ENCODE assay signal across 33 cellular contexts in the genomic region with DNA sequence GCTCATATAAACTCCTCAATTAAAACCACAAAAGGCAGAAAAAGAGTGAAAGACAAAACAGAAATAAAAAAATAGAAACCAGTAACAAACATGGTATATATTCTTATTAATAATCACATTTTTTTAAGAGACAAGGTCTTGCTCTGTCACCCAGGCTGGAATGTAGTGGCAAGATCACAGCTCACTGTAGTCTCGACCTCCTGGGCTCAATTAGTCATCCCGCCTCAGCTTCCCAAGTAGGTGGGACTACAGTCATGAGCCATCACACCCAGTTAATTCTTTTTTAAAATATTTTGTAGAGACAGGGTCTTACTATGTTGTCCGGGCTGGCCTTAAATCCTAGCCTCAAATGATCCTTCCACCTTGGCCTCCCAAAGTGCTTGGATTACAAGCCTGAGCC. TPM values are rescaled to one million over a fixed set of nuclear protein-coding genes. Genes with fewer than 3 reads are reported as not detected.
"Had no signal": no experiment of that assay in that cellular context is flagged by ENCODE, and none has a peak within 500 bp of the region (broad histone marks: within the 10 kb centered on the region; RNA-seq: fewer than 3 reads in every experiment).

No MANE protein-coding gene starts in this region.

- H3K4me3 Mint-ChIP-seq: activated CD4-positive, alpha-beta T cell treated with anti-CD3 and anti-CD28 coated beads, Interleukin-2, amount 10 ng/mL, durations not matched to agents 7 days and 5 days; activated CD8-positive, alpha-beta memory T cell treated with anti-CD3 and anti-CD28 coated beads, Interleukin-2, amount 10 ng/mL, durations not matched to agents 7 days and 5 days; activated CD8-positive, alpha-beta T cell treated with anti-CD3 and anti-CD28 coated beads for 36 hours; memory B cell; nephron; type B pancreatic cell had no signal

- H3K36me3 ChIP-seq: brain microvascular endothelial cell, neutrophil, ovary, right lobe of liver, vagina had no signal

- H3K4me2 ChIP-seq: smooth muscle cell had no signal

- H3K4me3 ChIP-seq: ovary, right lobe of liver, smooth muscle cell, testis, vagina had no signal

- H3K27ac Mint-ChIP-seq: activated CD4-positive, alpha-beta T cell treated with anti-CD3 and anti-CD28 coated beads, Interleukin-2, amount 10 ng/mL, durations not matched to agents 7 days and 5 days; activated CD8-positive, alpha-beta memory T cell treated with anti-CD3 and anti-CD28 coated beads, Interleukin-2, amount 10 ng/mL, durations not matched to agents 7 days and 5 days; activated CD8-positive, alpha-beta T cell treated with anti-CD3 and anti-CD28 coated beads for 36 hours; memory B cell; nephron; type B pancreatic cell had no signal

- DNase-seq: activated CD4-positive, alpha-beta T cell treated with anti-CD3 and anti-CD28 coated beads, Interleukin-2, amount 10 ng/mL, durations not matched to agents 7 days and 5 days; activated CD4-positive, CD25-positive, alpha-beta regulatory T cell treated with anti-CD3 and anti-CD28 coated beads, Interleukin-2, amount 50 U/mL, for 72 hours; activated CD8-positive, alpha-beta memory T cell treated with anti-CD3 and anti-CD28 coated beads, Interleukin-2, amount 10 ng/mL, durations not matched to agents 7 days and 5 days; activated CD8-positive, alpha-beta T cell treated with anti-CD3 and anti-CD28 coated beads for 36 hours; activated effector memory CD4-positive, alpha-beta T cell treated with anti-CD3 and anti-CD28 coated beads, Interleukin-2, amount 50 U/mL, for 16 hours; activated naive CD4-positive, alpha-beta T cell treated with anti-CD3 and anti-CD28 coated beads, Interleukin-2, amount 50 U/mL, for 16 hours; activated T-cell treated with anti-CD3 and anti-CD28 coated beads for 4 hours; aorta; brain microvascular endothelial cell; caudate nucleus; dermis blood vessel endothelial cell; effector CD8-positive, alpha-beta T cell; erythroblast; foreskin melanocyte; hypothalamus; left cardiac atrium; ovary; right lobe of liver; stimulated activated CD4-positive, alpha-beta T cell treated with anti-CD3 and anti-CD28 coated beads, Interleukin-15, amount 100 ng/mL, for 24 hours; stimulated activated CD8-positive, alpha-beta memory T cell treated with anti-CD3 and anti-CD28 coated beads, Interleukin-4, amount 100 ng/mL, for 48 hours; stimulated activated naive CD4-positive, alpha-beta T cell; testis had no signal

- H3K4me1 Mint-ChIP-seq: activated CD4-positive, alpha-beta T cell treated with anti-CD3 and anti-CD28 coated beads, Interleukin-2, amount 10 ng/mL, durations not matched to agents 7 days and 5 days; activated CD8-positive, alpha-beta memory T cell treated with anti-CD3 and anti-CD28 coated beads, Interleukin-2, amount 10 ng/mL, durations not matched to agents 7 days and 5 days; memory B cell; nephron had no signal

- H3K27ac ChIP-seq: brain microvascular endothelial cell, neutrophil, ovary, right lobe of liver, testis, vagina, VCaP had no signal

- H3K9me3 ChIP-seq: neutrophil, ovary, right lobe of liver, testis, vagina had no signal

- H3K36me3 Mint-ChIP-seq: activated CD8-positive, alpha-beta memory T cell treated with anti-CD3 and anti-CD28 coated beads, Interleukin-2, amount 10 ng/mL, durations not matched to agents 7 days and 5 days; memory B cell; type B pancreatic cell had no signal

- H3K27me3 ChIP-seq: brain microvascular endothelial cell, neutrophil, ovary, right lobe of liver, testis, vagina had no signal

- H3K4me1 ChIP-seq: right lobe of liver, testis, vagina had no signal

- H3K27me3 Mint-ChIP-seq: type B pancreatic cell had no signal

RNA-seq across cellular contexts. Expression of a gene that starts 37.1 kb away (rescaled TPM):
- total RNA-seq: activated CD4-positive, alpha-beta T cell treated with anti-CD3 and anti-CD28 coated beads, Interleukin-2, amount 10 ng/mL, durations not matched to agents 7 days and 5 days; activated CD8-positive, alpha-beta memory T cell treated with anti-CD3 and anti-CD28 coated beads, Interleukin-2, amount 10 ng/mL, durations not matched to agents 7 days and 5 days; activated CD8-positive, alpha-beta T cell treated with anti-CD3 and anti-CD28 coated beads for 36 hours; aorta; dermis blood vessel endothelial cell; left cardiac atrium; liver; myocyte; pulmonary artery endothelial cell; right lobe of liver; smooth muscle cell; T-helper 2 cell treated with Interferon-gamma antibody and Interleukin-4, amounts not matched to agents 100 ng/mL and 5 ng/mL, for 36 hours; testis; vagina had no signal
- polyA plus RNA-seq: aorta, liver, ovary, smooth muscle cell had no signal

RNA-seq across cellular contexts. Expression of a gene that starts 51.8 kb away (rescaled TPM):
- total RNA-seq: activated CD8-positive, alpha-beta memory T cell treated with anti-CD3 and anti-CD28 coated beads, Interleukin-2, amount 10 ng/mL, durations not matched to agents 7 days and 5 days; T-helper 2 cell treated with Interferon-gamma antibody and Interleukin-4, amounts not matched to agents 100 ng/mL and 5 ng/mL, for 36 hours had no signal
